Comparison of ENCODE assay signal across 13 cellular contexts in genomic region chr13:104586010-104586746, GRCh38.
A peak's percentile ranks its signal among the peaks of the same experiment; 100 is the strongest.
DNase-seq lines count a peak whose midpoint lies in the region; ATAC-seq and TF ChIP-seq lines count a peak whose summit lies in the region.
"Had no signal": no experiment of that assay in that cellular context is flagged by ENCODE, and none has a peak within 500 bp of the region (broad histone marks: within the 10 kb centered on the region; RNA-seq: fewer than 3 reads in every experiment).

No MANE protein-coding gene starts in this region.

- H3K27ac Mint-ChIP-seq in GM23338: peak overlapping the region; percentile 56; the same call in 1 of the 2 replicates
- H3K27ac Mint-ChIP-seq in activated CD4-positive, alpha-beta T cell treated with anti-CD3 and anti-CD28 coated beads for 36 hours: no peak overlapping the region
- H3K27ac Mint-ChIP-seq: CD14-positive monocyte had no signal

- H3K27ac ChIP-seq in GM23338 (ENCODE audit: low read depth): no peak overlapping the region
- no peak overlapping the region for H3K27ac ChIP-seq in RWPE2 (ENCODE audit: poor library complexity, severe bottlenecking)
- H3K27ac ChIP-seq in psoas muscle: no peak overlapping the region
- H3K27ac ChIP-seq in adrenal gland: no peak overlapping the region
- H3K27ac ChIP-seq: coronary artery, spleen had no signal

- TF ChIP-seq CTCF in GM23338 (conservative IDR thresholded peaks at IDR 0.05; ENCODE audit: low read depth in 2 of 2) (no peak), RWPE2 (IDR thresholded peaks at IDR 0.05; ENCODE audit: poor library complexity, severe bottlenecking) (no peak), psoas muscle (IDR thresholded peaks at IDR 0.05) (no peak), adrenal gland (IDR thresholded peaks at IDR 0.05) (no peak)

- DNase-seq in GM23338 (ENCODE audit: low spot score): peak; percentile 6
- DNase-seq in RWPE2 (ENCODE audit: low spot score): no peak
- DNase-seq in fibroblast of peridontal ligament (ENCODE audit: extremely low read depth): peak; percentile 86
- no peak for DNase-seq in psoas muscle
- DNase-seq in adrenal gland: no peak
- no peak for DNase-seq in NCI-H1694 treated with DMSO at 0.1 percent for 48 hours (lab: John Stamatoyannopoulos, UW)
- DNase-seq in GM19240 (ENCODE audit: insufficient read length, low spot score): no peak
- no peak for DNase-seq in activated CD4-positive, alpha-beta T cell treated with anti-CD3 and anti-CD28 coated beads for 36 hours
- DNase-seq: NCI-H187, spleen, T-helper 2 cell had no signal

- H3K27me3 ChIP-seq in GM23338 (ENCODE audit: insufficient read depth): no peaks in the 10 kb centered on the region
- H3K27me3 ChIP-seq in RWPE2 (ENCODE audit: insufficient read depth, poor library complexity, severe bottlenecking): no peaks in the 10 kb centered on the region
- no peaks in the 10 kb centered on the region for H3K27me3 ChIP-seq in psoas muscle (ENCODE audit: insufficient read depth in 3 of 3, low read length in 2 of 3)
- H3K27me3 ChIP-seq in adrenal gland: no peaks in the 10 kb centered on the region
- H3K27me3 ChIP-seq: spleen had no signal

- TF ChIP-seq POLR2A in adrenal gland (IDR thresholded peaks at IDR 0.05): no peak

- intact Hi-C loops in psoas muscle (cut with DNase I) (no loop called here), adrenal gland (cut with DNase I) (no loop called here)
- intact Hi-C loops in activated CD4-positive, alpha-beta T cell treated with anti-CD3 and anti-CD28 coated beads for 36 hours (cut with DNase I, micrococcal nuclease): no loop called here

- H3K4me3 Mint-ChIP-seq in GM23338: no peak overlapping the region
- H3K4me3 Mint-ChIP-seq in activated CD4-positive, alpha-beta T cell treated with anti-CD3 and anti-CD28 coated beads for 36 hours: no peak overlapping the region
- H3K4me3 Mint-ChIP-seq: CD14-positive monocyte had no signal

- peak overlapping the region; percentile 84 for H2AFZ ChIP-seq in GM23338

- H3K36me3 ChIP-seq in GM23338 (ENCODE audit: insufficient read depth) (no peaks in the 10 kb centered on the region), RWPE2 (ENCODE audit: low read depth) (no peaks in the 10 kb centered on the region), psoas muscle (ENCODE audit: insufficient read depth in 1 of 2, low read depth in 1 of 2) (no peaks in the 10 kb centered on the region), adrenal gland (replicated peaks in 1 of 2) (no peaks in the 10 kb centered on the region)
- H3K36me3 ChIP-seq: spleen had no signal

- no peaks in the 10 kb centered on the region for H3K27me3 Mint-ChIP-seq in GM23338 (ENCODE audit: insufficient read depth, low read depth, poor library complexity)
- H3K27me3 Mint-ChIP-seq in activated CD4-positive, alpha-beta T cell treated with anti-CD3 and anti-CD28 coated beads for 36 hours: no peaks in the 10 kb centered on the region

- no peaks in the 10 kb centered on the region for H3K79me2 ChIP-seq in GM23338 (replicated peaks; ENCODE audit: insufficient read depth)

- no peak overlapping the region for H3K4me2 ChIP-seq in GM23338

- peaks cover 9% of the 10 kb centered on the region for H3K4me1 Mint-ChIP-seq in GM23338
- no peaks in the 10 kb centered on the region for H3K4me1 Mint-ChIP-seq in activated CD4-positive, alpha-beta T cell treated with anti-CD3 and anti-CD28 coated beads for 36 hours
- H3K4me1 Mint-ChIP-seq: CD14-positive monocyte had no signal

- CTCF ChIA-PET in activated CD4-positive, alpha-beta T cell treated with anti-CD3 and anti-CD28 coated beads for 36 hours (lab: Charles Lee): no interaction called here

- no peaks in the 10 kb centered on the region for H3F3A ChIP-seq in GM23338 (replicated peaks; ENCODE audit: low read depth)

- H3K9me3 Mint-ChIP-seq in GM23338: peaks cover 2% of the 10 kb centered on the region; the same call in 1 of the 3 replicates
- H3K9me3 Mint-ChIP-seq in activated CD4-positive, alpha-beta T cell treated with anti-CD3 and anti-CD28 coated beads for 36 hours (ENCODE audit: low read depth): no peaks in the 10 kb centered on the region

- H3K9me3 ChIP-seq in RWPE2 (ENCODE audit: severe bottlenecking) (no peaks in the 10 kb centered on the region), psoas muscle (peaks cover 4% of the 10 kb centered on the region), adrenal gland (replicated peaks in 1 of 3) (no peaks in the 10 kb centered on the region)

- POLR2A ChIA-PET in activated CD4-positive, alpha-beta T cell treated with anti-CD3 and anti-CD28 coated beads for 36 hours (lab: Charles Lee): no interaction called here

- H3K36me3 Mint-ChIP-seq in GM23338 (ENCODE audit: low read depth): peaks cover 4% of the 10 kb centered on the region; the same call in 1 of the 3 replicates
- H3K36me3 Mint-ChIP-seq in activated CD4-positive, alpha-beta T cell treated with anti-CD3 and anti-CD28 coated beads for 36 hours (ENCODE audit: low read depth): no peaks in the 10 kb centered on the region
- H3K36me3 Mint-ChIP-seq: CD14-positive monocyte had no signal

- H4K20me1 ChIP-seq in GM23338 (replicated peaks; ENCODE audit: insufficient read depth): no peaks in the 10 kb centered on the region

- ATAC-seq in GM23338 (no peak), RWPE2 (ENCODE audit: low read depth) (peak; percentile 27; the same call in 1 of the 3 replicates), psoas muscle (peak in 1 of 4 donors; percentile 49)
- no peak for ATAC-seq in activated CD4-positive, alpha-beta T cell treated with anti-CD3 and anti-CD28 coated beads for 36 hours

- H3K4me1 ChIP-seq in GM23338 (ENCODE audit: insufficient read depth) (no peaks in the 10 kb centered on the region), RWPE2 (ENCODE audit: insufficient read depth, poor library complexity, severe bottlenecking) (no peaks in the 10 kb centered on the region), psoas muscle (no peaks in the 10 kb centered on the region), adrenal gland (replicated peaks in 1 of 2) (no peaks in the 10 kb centered on the region)
- H3K4me1 ChIP-seq: spleen had no signal

- no peaks in the 10 kb centered on the region for H3K9me2 ChIP-seq in GM23338 (ENCODE audit: insufficient read depth)

- H3K4me3 ChIP-seq in GM23338 (no peak overlapping the region), RWPE2 (ENCODE audit: severe bottlenecking) (no peak overlapping the region), psoas muscle (peak overlapping the region; percentile 54), adrenal gland (no peak overlapping the region)
- H3K4me3 ChIP-seq: coronary artery, spleen had no signal

- WGBS in psoas muscle, 3 donors: 28 to 32% (median 29%) methylated on average over 11 of the region's 11 CpGs
- 71 to 76% (median 74%) methylated on average over 11 of the region's 11 CpGs for WGBS in adrenal gland, 4 donors

TF ChIP-seq in GM23338, 12 proteins besides CTCF, POLR2A, EP300 and RAD21 (continues in another document):
- no peak for TF ChIP-seq ZNF114 (CRISPR knock-in tag; IDR thresholded peaks at IDR 0.05)
- TF ChIP-seq POLR2AphosphoS5 (IDR thresholded peaks at IDR 0.05; ENCODE audit: low read depth): no peak
- no peak for TF ChIP-seq EZH2 (IDR thresholded peaks at IDR 0.05; ENCODE audit: low read depth, unreplicated experiment)
- TF ChIP-seq STAT1 (IDR thresholded peaks at IDR 0.05; ENCODE audit: unreplicated experiment): no peak
- no peak for TF ChIP-seq ETS1 (IDR thresholded peaks at IDR 0.05)

Comparison
In these comparisons a context has a peak if more than half of its experiments do, and no peak if none do; other contexts are left out.
1. DNase-seq: peak in GM23338 (single experiment) and fibroblast of peridontal ligament (single experiment); none in RWPE2 (single experiment), psoas muscle (0 of 2), adrenal gland (0 of 7), NCI-H1694 treated with DMSO at 0.1 percent for 48 hours (single experiment), GM19240 (single experiment) and activated CD4-positive, alpha-beta T cell treated with anti-CD3 and anti-CD28 coated beads for 36 hours (single experiment).